19 cellular contexts compared by ENCODE assay signal in genomic region chr2:144835634-144836351, GRCh38.
A peak's percentile ranks its signal among the peaks of the same experiment; 100 is the strongest.
DNase-seq lines count a peak whose midpoint lies in the region; ATAC-seq and TF ChIP-seq lines count a peak whose summit lies in the region.
"Had no signal": no experiment of that assay in that cellular context is flagged by ENCODE, and none has a peak within 500 bp of the region (broad histone marks: within the 10 kb centered on the region; RNA-seq: fewer than 3 reads in every experiment).

No MANE protein-coding gene starts in this region.

- TF ChIP-seq POLR2A in breast epithelium (IDR thresholded peaks at IDR 0.05) (no peak), spleen (IDR thresholded peaks at IDR 0.05) (no peak)

- WGBS in spleen, 5 donors = 77 to 93% (median 84%) methylated on average over 4 of the region's 4 CpGs

- H2AFZ ChIP-seq in fibroblast of lung (ENCODE audit: low read length) (no peak overlapping the region), neural progenitor cell (replicated peaks) (no peak overlapping the region)

- no peaks in the 10 kb centered on the region for H3K79me2 ChIP-seq in fibroblast of lung (ENCODE audit: control insufficient read depth, insufficient read depth, low read length)
- H3K79me2 ChIP-seq in neural progenitor cell (ENCODE audit: low read depth) = no peaks in the 10 kb centered on the region

- H3K27me3 Mint-ChIP-seq in MCF 10A (ENCODE audit: insufficient read depth, unreplicated experiment) (no peaks in the 10 kb centered on the region), neural progenitor cell (ENCODE audit: insufficient read depth, low read depth) (no peaks in the 10 kb centered on the region)

- H3K27ac ChIP-seq in breast epithelium = no peak overlapping the region
- no peak overlapping the region for H3K27ac ChIP-seq in fibroblast of lung (ENCODE audit: insufficient read depth, low read length)
- no peak overlapping the region for H3K27ac ChIP-seq in neural progenitor cell
- no peak overlapping the region for H3K27ac ChIP-seq in spleen

- TF ChIP-seq CTCF in MCF 10A (IDR thresholded peaks at IDR 0.05; ENCODE audit: unreplicated experiment) (no peak), breast epithelium (IDR thresholded peaks at IDR 0.05) (no peak), fibroblast of lung (conservative IDR thresholded peaks at IDR 0.05 in 1 of 2, IDR thresholded peaks at IDR 0.05 in 1 of 2; ENCODE audit: low read depth in 1 of 2, low read length in 2 of 2) (no peak), neural progenitor cell (IDR thresholded peaks at IDR 0.05) (no peak), spleen (IDR thresholded peaks at IDR 0.05 in 8 of 11, conservative IDR thresholded peaks at IDR 0.05 in 3 of 11) (no peak)

- H3K9me3 ChIP-seq in breast epithelium (no peaks in the 10 kb centered on the region), fibroblast of lung (ENCODE audit: control insufficient read depth, insufficient read depth, low read depth, low read length) (no peaks in the 10 kb centered on the region), skeletal muscle satellite cell (replicated peaks; ENCODE audit: low read length) (no peaks in the 10 kb centered on the region), neural progenitor cell (ENCODE audit: low read depth) (no peaks in the 10 kb centered on the region), spleen (no peaks in the 10 kb centered on the region)
- H3K9me3 ChIP-seq: transverse colon had no signal

- H4K20me1 ChIP-seq in fibroblast of lung (ENCODE audit: control insufficient read depth, extremely low read depth, insufficient read depth, low read length) (no peaks in the 10 kb centered on the region), neural progenitor cell (ENCODE audit: low read depth) (no peaks in the 10 kb centered on the region)

- peak; percentile 59 for DNase-seq in MCF 10A (ENCODE audit: unreplicated experiment)
- DNase-seq in breast epithelium (ENCODE audit: low spot score in 2 of 2) = no peak
- DNase-seq in RPMI7951 (ENCODE audit: low read depth) = peak; percentile 34
- peak; percentile 11 to 56 for DNase-seq in fibroblast of lung (ENCODE audit: low read depth in 2 of 2)
- DNase-seq in neural progenitor cell (ENCODE audit: low spot score) = no peak
- no peak for DNase-seq in spleen
- DNase-seq: activated CD4-positive, alpha-beta T cell treated with anti-CD3 and anti-CD28 coated beads, Interleukin-2, amount 50 U/mL, for 48 hours; activated gamma-delta T cell; DMS53; H9; NCI-H187; NK-92 treated with Interleukin-12 subunit alpha and Interleukin-12 subunit beta, amount 100 ng/mL, for 24 hours; transverse colon had no signal

- H3K9me3 Mint-ChIP-seq in MCF 10A (ENCODE audit: unreplicated experiment) (no peaks in the 10 kb centered on the region), neural progenitor cell (no peaks in the 10 kb centered on the region)
- H3K9me3 Mint-ChIP-seq: central memory CD8-positive, alpha-beta T cell; H9; natural killer cell treated with Interleukin-12 subunit alpha and Interleukin-12 subunit beta and Interleukin-15 and Interleukin-18, amount 100 ng/mL, for 72 hours; T-helper 1 cell treated with Interleukin-12 subunit alpha and Interleukin-12 subunit beta and Interleukin-4 antibody, amounts not matched to agents 30 μg/mL and 1 μg/mL, for 36 hours had no signal

- H3K4me1 Mint-ChIP-seq in MCF 10A (ENCODE audit: insufficient read depth, unreplicated experiment) = peaks cover 13% of the 10 kb centered on the region
- H3K4me1 Mint-ChIP-seq in neural progenitor cell = peaks cover 17% of the 10 kb centered on the region
- H3K4me1 Mint-ChIP-seq: central memory CD8-positive, alpha-beta T cell; H9 had no signal

- H3K4me3 ChIP-seq in breast epithelium (no peak overlapping the region), fibroblast of lung (replicated peaks in 1 of 4; ENCODE audit: control extremely low read depth in 1 of 4, insufficient read depth in 1 of 4, low read depth in 3 of 4, low read length in 4 of 4) (peak overlapping the region in 1 of 4 experiments; percentile 41), skeletal muscle satellite cell (ENCODE audit: low read length) (peak overlapping the region; percentile 3), neural progenitor cell (no peak overlapping the region), spleen (no peak overlapping the region)
- H3K4me3 ChIP-seq: transverse colon had no signal

- H3K27me3 ChIP-seq in breast epithelium = no peaks in the 10 kb centered on the region
- H3K27me3 ChIP-seq in fibroblast of lung (ENCODE audit: control insufficient read depth, insufficient read depth, low read length) = no peaks in the 10 kb centered on the region
- H3K27me3 ChIP-seq in skeletal muscle satellite cell (ENCODE audit: control insufficient read depth, insufficient read depth, low read length) = no peaks in the 10 kb centered on the region
- H3K27me3 ChIP-seq in neural progenitor cell = no peaks in the 10 kb centered on the region
- H3K27me3 ChIP-seq in spleen (replicated peaks in 1 of 7) = no peaks in the 10 kb centered on the region
- H3K27me3 ChIP-seq: transverse colon had no signal

- no peaks in the 10 kb centered on the region for H3K4me1 ChIP-seq in breast epithelium
- peaks cover 10% of the 10 kb centered on the region for H3K4me1 ChIP-seq in fibroblast of lung (ENCODE audit: control insufficient read depth, extremely low read depth, insufficient read depth, low read length)
- H3K4me1 ChIP-seq in skeletal muscle satellite cell (ENCODE audit: control insufficient read depth, insufficient read depth, low read length) = peaks cover 34% of the 10 kb centered on the region
- no peaks in the 10 kb centered on the region for H3K4me1 ChIP-seq in neural progenitor cell
- peaks cover 0 to 5% (median 0%) of the 10 kb centered on the region in 6 donors for H3K4me1 ChIP-seq in spleen
- H3K4me1 ChIP-seq: transverse colon had no signal

- H3K27ac Mint-ChIP-seq in MCF 10A (ENCODE audit: low read depth, unreplicated experiment) (no peak overlapping the region), neural progenitor cell (no peak overlapping the region)
- H3K27ac Mint-ChIP-seq: H9; natural killer cell treated with Interleukin-12 subunit alpha and Interleukin-12 subunit beta and Interleukin-15 and Interleukin-18, amount 100 ng/mL, for 72 hours; T-helper 1 cell treated with Interleukin-12 subunit alpha and Interleukin-12 subunit beta and Interleukin-4 antibody, amounts not matched to agents 30 μg/mL and 1 μg/mL, for 36 hours had no signal

- H3K36me3 ChIP-seq in breast epithelium (no peaks in the 10 kb centered on the region), fibroblast of lung (ENCODE audit: control insufficient read depth, insufficient read depth, low read length) (no peaks in the 10 kb centered on the region), skeletal muscle satellite cell (ENCODE audit: insufficient read depth, low read length) (no peaks in the 10 kb centered on the region), neural progenitor cell (no peaks in the 10 kb centered on the region), spleen (no peaks in the 10 kb centered on the region)
- H3K36me3 ChIP-seq: transverse colon had no signal

- ATAC-seq in GM21723 (IDR thresholded peaks at IDR 0.05; ENCODE audit: unreplicated experiment) = no peak
- ATAC-seq: left colon; natural killer cell treated with Interleukin-12 subunit alpha and Interleukin-12 subunit beta and Interleukin-15 and Interleukin-18, amount 100 ng/mL, for 72 hours had no signal

- POLR2A ChIA-PET in MCF 10A (lab: Yijun Ruan, JAX) = no interaction called here

- no TSS peak for BruUV-seq in MCF 10A (replicated peaks; lab: Mats Ljungman, UMichigan)

- no peak overlapping the region for H3K4me2 ChIP-seq in fibroblast of lung (ENCODE audit: extremely low read depth, insufficient read depth, low read length)
- peak overlapping the region; percentile 71 for H3K4me2 ChIP-seq in skeletal muscle satellite cell (ENCODE audit: low read length)
- no peak overlapping the region for H3K4me2 ChIP-seq in neural progenitor cell

- H3F3A ChIP-seq in neural progenitor cell (ENCODE audit: low read depth) = no peaks in the 10 kb centered on the region

- H3K4me3 Mint-ChIP-seq in MCF 10A (ENCODE audit: unreplicated experiment) (no peak overlapping the region), neural progenitor cell (no peak overlapping the region)
- H3K4me3 Mint-ChIP-seq: central memory CD8-positive, alpha-beta T cell; H9; natural killer cell treated with Interleukin-12 subunit alpha and Interleukin-12 subunit beta and Interleukin-15 and Interleukin-18, amount 100 ng/mL, for 72 hours; T-helper 1 cell treated with Interleukin-12 subunit alpha and Interleukin-12 subunit beta and Interleukin-4 antibody, amounts not matched to agents 30 μg/mL and 1 μg/mL, for 36 hours had no signal

- intact Hi-C loops in MCF 10A (cut with micrococcal nuclease) (loop anchor here (10.0 kb wide), 1 partner anchor 321 kb away; no protein-coding TSS in a partner anchor), breast epithelium (cut with DNase I; ENCODE audit: low total_unique reads) (no loop called here), spleen (cut with DNase I; ENCODE audit: low total_unique reads) (no loop called here)

- H3K36me3 Mint-ChIP-seq in MCF 10A (ENCODE audit: insufficient read depth, unreplicated experiment) = no peaks in the 10 kb centered on the region
- no peaks in the 10 kb centered on the region for H3K36me3 Mint-ChIP-seq in neural progenitor cell
- H3K36me3 Mint-ChIP-seq: natural killer cell treated with Interleukin-12 subunit alpha and Interleukin-12 subunit beta and Interleukin-15 and Interleukin-18, amount 100 ng/mL, for 72 hours had no signal

- CTCF ChIA-PET in MCF 10A (lab: Yijun Ruan, JAX) = interaction anchor here (0.6 to 1.2 kb wide), 3 partner anchors 13 to 917 kb away, joined by 3 to 4 read pairs (median 4); no protein-coding TSS in a partner anchor

- H3K9ac ChIP-seq in fibroblast of lung (ENCODE audit: insufficient read depth, low read length) (no peak overlapping the region), skeletal muscle satellite cell (ENCODE audit: low read depth, low read length) (peak overlapping the region; percentile 47), neural progenitor cell (no peak overlapping the region)

Comparison
In these comparisons a context has a peak if more than half of its experiments do, and no peak if none do; other contexts are left out.
1. DNase-seq: peak in MCF 10A (single experiment), RPMI7951 (single experiment) and fibroblast of lung (2 of 2); none in breast epithelium (0 of 2), neural progenitor cell (single experiment) and spleen (single experiment).